ENCODE assay signal across 20 cellular contexts in the genomic region with DNA sequence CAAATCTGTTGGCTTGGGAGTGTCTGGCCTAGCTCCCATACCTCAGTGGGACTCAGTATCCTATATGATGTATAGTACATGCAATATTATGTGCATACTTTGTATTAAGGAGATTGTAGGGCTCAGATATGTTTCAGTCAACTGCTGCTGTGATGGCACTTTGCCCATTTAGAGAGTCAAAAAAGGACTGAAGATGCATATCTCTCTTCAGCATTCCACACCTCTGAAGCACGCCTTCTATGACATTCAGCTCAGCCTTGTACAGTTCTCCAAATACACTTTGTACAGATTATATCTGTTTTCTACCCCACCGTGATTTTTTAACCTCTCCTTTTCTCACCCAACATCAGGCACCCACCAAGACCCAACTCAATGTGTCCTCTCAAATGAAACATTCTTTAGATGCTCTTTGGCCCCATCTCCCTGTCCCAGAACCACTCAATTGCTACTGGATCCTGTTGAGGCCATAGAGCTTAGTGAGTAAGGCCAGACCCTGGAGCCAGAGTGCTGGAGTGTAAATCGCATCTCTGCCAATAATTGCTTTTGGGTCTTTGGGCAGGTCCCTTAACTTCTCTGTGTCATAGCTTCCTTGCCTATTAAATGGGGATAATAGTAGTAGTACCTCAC.
"Had no signal": no experiment of that assay in that cellular context is flagged by ENCODE, and none has a peak within 500 bp of the region (broad histone marks: within the 10 kb centered on the region; RNA-seq: fewer than 3 reads in every experiment).

No MANE protein-coding gene starts in this region.

- H3K27ac ChIP-seq: foreskin keratinocyte, psoas muscle, stomach, testis had no signal

- DNase-seq: activated CD4-positive, alpha-beta T cell treated with anti-CD3 and anti-CD28 coated beads for 36 hours; activated CD8-positive, alpha-beta memory T cell treated with anti-CD3 and anti-CD28 coated beads, Interleukin-2, amount 50 U/mL, for 4 hours; activated CD8-positive, alpha-beta T cell treated with anti-CD3 and anti-CD28 coated beads, Interleukin-2, amount 10 ng/mL, durations not matched to agents 7 days and 5 days; activated gamma-delta T cell; activated T-cell treated with anti-CD3 and anti-CD28 coated beads, Interleukin-2, amount 50 U/mL, for 48 hours; amygdala; cortex of kidney; effector CD8-positive, alpha-beta T cell; immature natural killer cell; mesendoderm; nucleus accumbens; psoas muscle; stimulated activated CD4-positive, alpha-beta T cell treated with anti-CD3 and anti-CD28 coated beads, Interleukin-1b, Interleukin-23, amount 100 ng/mL, for 48 hours; stomach; T-helper 17 cell; testis had no signal

- H3K27me3 ChIP-seq: foreskin keratinocyte, stomach, testis had no signal

- H3K4me3 ChIP-seq: psoas muscle, stomach, testis had no signal

- H3K36me3 ChIP-seq: stomach had no signal

- H3K4me1 ChIP-seq: foreskin keratinocyte, psoas muscle had no signal

- ATAC-seq: activated CD4-positive, alpha-beta T cell treated with anti-CD3 and anti-CD28 coated beads for 36 hours; activated CD8-positive, alpha-beta T cell treated with anti-CD3 and anti-CD28 coated beads, Interleukin-2, amount 10 ng/mL, durations not matched to agents 7 days and 5 days; activated naive CD4-positive, alpha-beta T cell treated with anti-CD3 and anti-CD28 coated beads, Interleukin-2, amount 50 U/mL, for 72 hours; foreskin keratinocyte; natural killer cell treated with Interleukin-12 subunit alpha and Interleukin-12 subunit beta and Interleukin-15 and Interleukin-18, amount 100 ng/mL, for 72 hours; psoas muscle; sciatic nerve; T-helper 17 cell had no signal

- H3K9me3 ChIP-seq: psoas muscle, stomach, testis had no signal
